18 cellular contexts compared by ENCODE assay signal in the genomic region with DNA sequence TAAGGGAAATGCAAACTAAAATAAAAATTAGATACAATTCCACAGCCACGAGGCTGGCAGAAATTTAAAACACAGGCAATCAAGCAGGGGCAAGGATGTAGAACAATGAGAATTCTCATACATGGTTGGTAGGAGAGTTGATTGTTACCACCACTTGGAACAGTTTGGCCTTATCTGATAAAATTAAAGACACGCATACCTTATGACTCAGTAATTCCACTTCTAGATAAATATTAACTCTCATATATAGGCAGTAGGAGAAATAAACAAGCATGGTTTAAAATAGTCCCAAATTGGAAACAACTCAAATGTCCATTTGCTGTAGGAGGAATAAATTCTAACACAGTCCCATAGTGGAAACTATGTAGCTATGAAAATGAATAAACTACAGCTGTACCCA. TPM values are rescaled to one million over a fixed set of nuclear protein-coding genes. Genes with fewer than 3 reads are reported as not detected.
A peak's percentile ranks its signal among the peaks of the same experiment; 100 is the strongest.
DNase-seq lines count a peak whose midpoint lies in the region; ATAC-seq and TF ChIP-seq lines count a peak whose summit lies in the region.
"Had no signal": no experiment of that assay in that cellular context is flagged by ENCODE, and none has a peak within 500 bp of the region (broad histone marks: within the 10 kb centered on the region; RNA-seq: fewer than 3 reads in every experiment).

No MANE protein-coding gene starts in this region.

- no peaks in the 10 kb centered on the region for H3K36me3 ChIP-seq in SJSA1
- no peaks in the 10 kb centered on the region for H3K36me3 ChIP-seq in muscle layer of duodenum (ENCODE audit: control insufficient read depth in 1 of 2, insufficient read depth in 2 of 2, low read length in 2 of 2)
- H3K36me3 ChIP-seq in A673 (ENCODE audit: insufficient read depth, low read length, poor library complexity, severe bottlenecking) = no peaks in the 10 kb centered on the region
- H3K36me3 ChIP-seq: BE2C had no signal

- H3K9me3 Mint-ChIP-seq in Calu3 (ENCODE audit: low read depth, unreplicated experiment) = peaks cover 3% of the 10 kb centered on the region
- no peaks in the 10 kb centered on the region for H3K9me3 Mint-ChIP-seq in activated CD8-positive, alpha-beta T cell treated with anti-CD3 and anti-CD28 coated beads for 36 hours
- H3K9me3 Mint-ChIP-seq: stimulated activated effector memory CD8-positive, alpha-beta T cell treated with anti-CD3 and anti-CD28 coated beads, Interleukin-12 subunit alpha, Interleukin-12 subunit beta, amount 100 ng/mL, for 72 hours had no signal

- H3K4me1 Mint-ChIP-seq in Calu3 (ENCODE audit: low read depth, unreplicated experiment) = peaks cover 65% of the 10 kb centered on the region
- peaks cover 8% of the 10 kb centered on the region for H3K4me1 Mint-ChIP-seq in activated CD8-positive, alpha-beta T cell treated with anti-CD3 and anti-CD28 coated beads for 36 hours (ENCODE audit: low read depth)

- POLR2A ChIA-PET in activated CD8-positive, alpha-beta T cell treated with anti-CD3 and anti-CD28 coated beads for 36 hours (lab: Charles Lee) = interaction anchor here (1.0 kb wide), 1 partner anchor 16 kb away, joined by 3 read pairs; no protein-coding TSS in a partner anchor
- POLR2A ChIA-PET in A673 (lab: Charles Lee; ENCODE audit: low non-redundant PET) = no interaction called here

- TF ChIP-seq CTCF in Calu3 (IDR thresholded peaks at IDR 0.05; ENCODE audit: unreplicated experiment) (no peak), A673 (conservative IDR thresholded peaks at IDR 0.05; ENCODE audit: low read depth, low read length) (no peak)
- TF ChIP-seq CTCF in activated CD8-positive, alpha-beta T cell treated with anti-CD3 and anti-CD28 coated beads for 36 hours (IDR thresholded peaks at IDR 0.05) = no peak

- peak overlapping the region; percentile 98 for H3K27ac Mint-ChIP-seq in Calu3 (ENCODE audit: unreplicated experiment)
- no peak overlapping the region for H3K27ac Mint-ChIP-seq in activated CD8-positive, alpha-beta T cell treated with anti-CD3 and anti-CD28 coated beads for 36 hours
- H3K27ac Mint-ChIP-seq: stimulated activated effector memory CD8-positive, alpha-beta T cell treated with anti-CD3 and anti-CD28 coated beads, Interleukin-12 subunit alpha, Interleukin-12 subunit beta, amount 100 ng/mL, for 72 hours; T-helper 17 cell had no signal

- H3K27me3 Mint-ChIP-seq in Calu3 (ENCODE audit: unreplicated experiment) = no peaks in the 10 kb centered on the region
- peaks cover 2% of the 10 kb centered on the region for H3K27me3 Mint-ChIP-seq in activated CD8-positive, alpha-beta T cell treated with anti-CD3 and anti-CD28 coated beads for 36 hours

- H3K9me3 ChIP-seq in SJSA1 (replicated peaks) (no peaks in the 10 kb centered on the region; the same call in 1 of the 2 replicates), muscle layer of duodenum (ENCODE audit: control insufficient read depth in 1 of 2, low read length in 2 of 2) (no peaks in the 10 kb centered on the region), A673 (ENCODE audit: low read depth, low read length, poor library complexity, severe bottlenecking) (no peaks in the 10 kb centered on the region)

- H3K36me3 Mint-ChIP-seq in Calu3 (ENCODE audit: insufficient read depth, unreplicated experiment) = peaks cover 27% of the 10 kb centered on the region
- H3K36me3 Mint-ChIP-seq in activated CD8-positive, alpha-beta T cell treated with anti-CD3 and anti-CD28 coated beads for 36 hours (ENCODE audit: low read depth) = no peaks in the 10 kb centered on the region
- H3K36me3 Mint-ChIP-seq: stimulated activated effector memory CD8-positive, alpha-beta T cell treated with anti-CD3 and anti-CD28 coated beads, Interleukin-12 subunit alpha, Interleukin-12 subunit beta, amount 100 ng/mL, for 72 hours had no signal

- BruUV-seq in Calu3 (replicated peaks; lab: Mats Ljungman, UMichigan) (no TSS peak), A673 (replicated peaks; lab: Mats Ljungman, UMichigan) (no TSS peak)

- ATAC-seq in activated CD8-positive, alpha-beta T cell treated with anti-CD3 and anti-CD28 coated beads for 36 hours = no peak
- ATAC-seq: esophagus mucosa; stimulated activated effector memory CD8-positive, alpha-beta T cell treated with anti-CD3 and anti-CD28 coated beads, Interleukin-12 subunit alpha, Interleukin-12 subunit beta, amount 100 ng/mL, for 72 hours; T-helper 17 cell had no signal

- H3K27ac ChIP-seq in SJSA1 (peak overlapping the region; percentile 44), muscle layer of duodenum (ENCODE audit: low read length) (peak overlapping the region; percentile 70), A673 (ENCODE audit: low read depth, low read length, poor library complexity, severe bottlenecking) (no peak overlapping the region)

- DNase-seq in Calu3 (no peak), SJSA1 (ENCODE audit: low read depth in 1 of 2, low spot score in 2 of 2) (peak in 1 of 2 experiments; percentile 52), dermis blood vessel endothelial cell (peak; percentile 79), NCI-H69 (lab: John Stamatoyannopoulos, UW) (no peak), A673 (ENCODE audit: low spot score) (no peak), Kasumi-1 (lab: John Stamatoyannopoulos, UW) (no peak)
- DNase-seq in activated CD8-positive, alpha-beta T cell treated with anti-CD3 and anti-CD28 coated beads for 36 hours = no peak
- DNase-seq: activated CD4-positive, alpha-beta T cell treated with anti-CD3 and anti-CD28 coated beads, Interleukin-2, amount 50 U/mL, for 1 hour; activated effector memory CD4-positive, alpha-beta T cell treated with anti-CD3 and anti-CD28 coated beads, Interleukin-2, amount 50 U/mL, for 16 hours; BE2C; central memory CD4-positive, alpha-beta T cell; NCI-H345; RPMI8226; stimulated activated CD4-positive, alpha-beta T cell treated with anti-CD3 and anti-CD28 coated beads, Interleukin-2, amount 100 ng/mL, for 24 hours; T-helper 17 cell had no signal

- CTCF ChIA-PET in Calu3 (lab: Charles Lee) = interaction anchor here (0.6 to 2.0 kb wide), 6 partner anchors 20 to 171 kb away, joined by 3 to 9 read pairs (median 4); no protein-coding TSS in a partner anchor
- CTCF ChIA-PET in activated CD8-positive, alpha-beta T cell treated with anti-CD3 and anti-CD28 coated beads for 36 hours (lab: Charles Lee) = interaction anchor here (0.9 to 1.5 kb wide), 3 partner anchors 13 to 138 kb away, joined by 3 to 5 read pairs (median 3); no protein-coding TSS in a partner anchor
- CTCF ChIA-PET in A673 (lab: Charles Lee) = no interaction called here

- peak overlapping the region; percentile 81 for H3K4me3 Mint-ChIP-seq in Calu3 (ENCODE audit: low read depth, unreplicated experiment)
- H3K4me3 Mint-ChIP-seq in activated CD8-positive, alpha-beta T cell treated with anti-CD3 and anti-CD28 coated beads for 36 hours = no peak overlapping the region
- H3K4me3 Mint-ChIP-seq: stimulated activated effector memory CD8-positive, alpha-beta T cell treated with anti-CD3 and anti-CD28 coated beads, Interleukin-12 subunit alpha, Interleukin-12 subunit beta, amount 100 ng/mL, for 72 hours; T-helper 17 cell had no signal

- H3K4me1 ChIP-seq in SJSA1 (replicated peaks) = peaks cover 52% of the 10 kb centered on the region
- H3K4me1 ChIP-seq in muscle layer of duodenum (ENCODE audit: control insufficient read depth in 1 of 2, insufficient read depth in 2 of 2, low read length in 2 of 2) = peaks cover 15 to 54% of the 10 kb centered on the region in 2 donors
- H3K4me1 ChIP-seq in A673 (ENCODE audit: insufficient read depth, low read length, poor library complexity, severe bottlenecking) = peaks cover 7% of the 10 kb centered on the region

- H3K27me3 ChIP-seq in SJSA1 (replicated peaks) (no peaks in the 10 kb centered on the region), muscle layer of duodenum (ENCODE audit: low read depth, low read length) (no peaks in the 10 kb centered on the region), A673 (replicated peaks; ENCODE audit: insufficient read depth, low read depth, low read length, poor library complexity) (no peaks in the 10 kb centered on the region)
- H3K27me3 ChIP-seq: BE2C had no signal

- intact Hi-C loops in Calu3 (cut with micrococcal nuclease; ENCODE audit: unreplicated experiment) = loop anchor here (2.0 kb wide), 1 partner anchor 91 kb away; no protein-coding TSS in a partner anchor
- intact Hi-C loops in activated CD8-positive, alpha-beta T cell treated with anti-CD3 and anti-CD28 coated beads for 36 hours (cut with micrococcal nuclease) = no loop called here
- intact Hi-C loops in A673 (cut with micrococcal nuclease; ENCODE audit: unreplicated experiment) = no loop called here

- H3K4me3 ChIP-seq in SJSA1 (no peak overlapping the region), muscle layer of duodenum (ENCODE audit: low read depth in 1 of 2, low read length in 2 of 2) (no peak overlapping the region), A673 (ENCODE audit: low read depth, low read length, poor library complexity, severe bottlenecking) (no peak overlapping the region)

RNA-seq across cellular contexts. Expression of a gene that starts 42.3 kb away (rescaled TPM):
- 70.7 and 80.8 TPM in 2 replicates for total RNA-seq in Calu3 (2022)
- 28.0 and 28.5 TPM in 2 replicates for total RNA-seq in SJSA1 (2014; rRNA removed; shearing (Covaris generic))
- total RNA-seq in dermis blood vessel endothelial cell = 39.7 and 47.6 TPM in 2 replicates
- total RNA-seq in activated CD8-positive, alpha-beta T cell treated with anti-CD3 and anti-CD28 coated beads for 36 hours = 10 to 100 TPM; 57.1 to 58.6 TPM
- 65.3 and 76.7 TPM in 2 replicates for total RNA-seq in A673 (2021)
